ENCODE assay signal across 31 cellular contexts in the genomic region with DNA sequence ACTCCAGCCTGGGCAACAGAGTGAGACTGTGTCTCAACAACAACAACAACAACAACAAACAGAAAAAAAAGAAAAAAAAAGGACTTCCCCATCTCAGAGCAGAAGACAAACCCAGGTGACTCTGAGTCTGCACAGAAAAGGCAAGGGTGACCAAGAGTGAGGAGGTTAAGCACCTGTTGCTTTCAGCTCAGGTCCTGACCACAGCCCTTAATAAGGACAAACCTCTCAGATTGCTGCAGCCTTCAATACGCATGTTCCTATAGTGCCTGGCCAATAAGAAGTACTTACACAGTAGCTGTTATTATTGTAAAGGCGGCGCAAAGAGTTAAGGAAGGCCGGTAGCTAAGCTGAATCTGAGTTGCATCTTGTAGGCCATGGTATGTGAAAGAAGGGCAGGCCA.
"Had no signal": no experiment of that assay in that cellular context is flagged by ENCODE, and none has a peak within 500 bp of the region (broad histone marks: within the 10 kb centered on the region; RNA-seq: fewer than 3 reads in every experiment).

No MANE protein-coding gene starts in this region.

- H3K27me3 Mint-ChIP-seq: activated B cell treated with CpG ODN at 0.5 μM for 24 hours had no signal

- H3K27ac Mint-ChIP-seq: activated B cell treated with CpG ODN at 0.5 μM for 24 hours; activated CD8-positive, alpha-beta T cell treated with anti-CD3 and anti-CD28 coated beads for 36 hours; activated naive CD8-positive, alpha-beta T cell; activated T-helper 17 cell treated with anti-CD3 and anti-CD28 coated beads, Interleukin-2, amount 50 U/mL, for 72 hours; endodermal cell; T-helper 17 cell; T-helper 2 cell treated with Interferon-gamma antibody and Interleukin-4, amounts not matched to agents 5 μg/mL and 100 μg/mL, for 36 hours had no signal

- H3K4me1 Mint-ChIP-seq: activated B cell treated with CpG ODN at 0.5 μM for 24 hours; activated T-helper 17 cell treated with anti-CD3 and anti-CD28 coated beads, Interleukin-2, amount 50 U/mL, for 72 hours had no signal

- H3K9me3 ChIP-seq: body of pancreas, colonic mucosa had no signal

- H3K36me3 Mint-ChIP-seq: activated naive CD8-positive, alpha-beta T cell had no signal

- H3K4me1 ChIP-seq: body of pancreas, colonic mucosa had no signal

- H3K27ac ChIP-seq: body of pancreas, cardiac muscle cell, colonic mucosa, WERI-Rb-1 had no signal

- H3K27me3 ChIP-seq: body of pancreas, cardiac muscle cell, colonic mucosa had no signal

- H3K4me3 ChIP-seq: body of pancreas, cardiac muscle cell, colonic mucosa had no signal

- H3K9me3 Mint-ChIP-seq: activated B cell treated with CpG ODN at 0.5 μM for 24 hours; activated CD8-positive, alpha-beta T cell treated with anti-CD3 and anti-CD28 coated beads for 36 hours; activated T-cell treated with anti-CD3 and anti-CD28 coated beads, Interleukin-2, amount 50 U/mL, for 4 hours; activated T-helper 17 cell treated with anti-CD3 and anti-CD28 coated beads, Interleukin-2, amount 50 U/mL, for 72 hours; endodermal cell; T-helper 2 cell treated with Interferon-gamma antibody and Interleukin-4, amounts not matched to agents 5 μg/mL and 100 μg/mL, for 36 hours had no signal

- H3K36me3 ChIP-seq: cardiac muscle cell, colonic mucosa, WERI-Rb-1 had no signal

- DNase-seq: activated B cell treated with CpG ODN at 0.5 μM for 24 hours; activated CD4-positive, alpha-beta T cell treated with anti-CD3 and anti-CD28 coated beads for 48 hours; activated CD4-positive, alpha-beta T cell treated with anti-CD3 and anti-CD28 coated beads, Interleukin-2, amount 50 U/mL, for 1 hour; activated CD4-positive, alpha-beta T cell treated with anti-CD3 and anti-CD28 coated beads, Interleukin-2, amount 50 U/mL, for 48 hours; activated CD8-positive, alpha-beta memory T cell treated with anti-CD3 and anti-CD28 coated beads for 24 hours; activated CD8-positive, alpha-beta T cell treated with anti-CD3 and anti-CD28 coated beads for 36 hours; activated effector memory CD4-positive, alpha-beta T cell treated with Interleukin-2 at 50 U/mL for 16 hours; activated gamma-delta T cell treated with Interleukin-2 at 50 U/mL for 16 hours; activated naive CD4-positive, alpha-beta T cell treated with anti-CD3 and anti-CD28 coated beads, Interleukin-2, amount 50 U/mL, for 16 hours; activated naive CD4-positive, alpha-beta T cell treated with Interleukin-2 at 50 U/mL for 16 hours; activated T-cell treated with anti-CD3 and anti-CD28 coated beads, Interleukin-2, amount 50 U/mL, for 4 hours; amniotic stem cell; aorta; body of pancreas; central memory CD4-positive, alpha-beta T cell; cerebellar nuclear complex; colonic mucosa; effector CD8-positive, alpha-beta T cell; endodermal cell; foreskin fibroblast; head of caudate nucleus; T-helper 1 cell; T-helper 17 cell; T1000; WERI-Rb-1 had no signal

- H3K4me3 Mint-ChIP-seq: activated B cell treated with CpG ODN at 0.5 μM for 24 hours; activated CD8-positive, alpha-beta T cell treated with anti-CD3 and anti-CD28 coated beads for 36 hours; activated naive CD8-positive, alpha-beta T cell; activated T-cell treated with anti-CD3 and anti-CD28 coated beads, Interleukin-2, amount 50 U/mL, for 4 hours; activated T-helper 17 cell treated with anti-CD3 and anti-CD28 coated beads, Interleukin-2, amount 50 U/mL, for 72 hours; endodermal cell; T-helper 17 cell; T-helper 2 cell treated with Interferon-gamma antibody and Interleukin-4, amounts not matched to agents 5 μg/mL and 100 μg/mL, for 36 hours had no signal

- ATAC-seq: activated CD4-positive, CD25-positive, alpha-beta regulatory T cell treated with anti-CD3 and anti-CD28 coated beads, Interleukin-2, amount 50 U/mL, for 24 hours; activated CD8-positive, alpha-beta T cell treated with anti-CD3 and anti-CD28 coated beads for 36 hours; activated T-cell treated with anti-CD3 and anti-CD28 coated beads, Interleukin-2, amount 50 U/mL, for 4 hours; activated T-helper 17 cell treated with anti-CD3 and anti-CD28 coated beads, Interleukin-2, amount 50 U/mL, for 72 hours; body of pancreas; esophagus mucosa; T-helper 17 cell had no signal
